Comparison of ENCODE assay signal across 15 cellular contexts in the genomic region with DNA sequence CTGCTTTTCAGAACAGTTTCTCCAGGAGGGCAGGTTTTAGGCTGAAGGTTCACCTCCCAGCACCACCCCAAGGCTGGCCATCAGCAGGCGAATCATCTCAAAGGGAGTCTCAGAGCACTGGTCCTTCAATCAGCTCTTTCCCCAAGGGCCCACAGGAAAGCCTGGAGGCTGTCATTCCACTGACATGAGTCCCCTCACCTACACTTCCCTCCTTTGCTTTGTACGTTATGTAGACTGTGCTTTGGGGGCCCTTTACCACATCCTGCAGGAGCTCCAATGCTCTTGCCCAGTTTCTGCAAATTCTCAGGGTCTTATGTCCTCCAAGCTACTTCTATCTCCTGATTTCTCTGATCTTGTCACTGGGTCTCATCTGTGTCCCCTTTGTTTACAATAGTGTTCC. TPM values are rescaled to one million over a fixed set of nuclear protein-coding genes. Genes with fewer than 3 reads are reported as not detected.
DNase-seq lines count a peak whose midpoint lies in the region; ATAC-seq and TF ChIP-seq lines count a peak whose summit lies in the region.
"Had no signal": no experiment of that assay in that cellular context is flagged by ENCODE, and none has a peak within 500 bp of the region (broad histone marks: within the 10 kb centered on the region; RNA-seq: fewer than 3 reads in every experiment).

No MANE protein-coding gene starts in this region.

- intact Hi-C loops in activated B cell treated with CpG ODN at 0.5 μM for 24 hours (cut with micrococcal nuclease), result loop anchor here (2.0 to 5.0 kb wide), 3 partner anchors 15 to 148 kb away; no protein-coding TSS in a partner anchor

- no peak for TF ChIP-seq CTCF in activated B cell treated with CpG ODN at 0.5 μM for 24 hours (IDR thresholded peaks at IDR 0.05)

- H3K27me3 Mint-ChIP-seq in activated B cell treated with CpG ODN at 0.5 μM for 24 hours, result no peaks in the 10 kb centered on the region
- H3K27me3 Mint-ChIP-seq in stimulated activated memory B cell treated with anti-CD40 and anti-IgM and Interleukin-4, amounts not matched to agents 10 μg/mL and 1 μg/mL and 100 μg/mL, for 72 hours, result no peaks in the 10 kb centered on the region
- peaks cover 9% of the 10 kb centered on the region for H3K27me3 Mint-ChIP-seq in stimulated activated naive CD8-positive, alpha-beta T cell treated with anti-CD3 and anti-CD28 coated beads, Interleukin-15, amount 100 ng/mL, for 72 hours
- H3K27me3 Mint-ChIP-seq in activated CD4-positive, alpha-beta T cell treated with anti-CD3 and anti-CD28 coated beads, Interleukin-2, amount 10 ng/mL, durations not matched to agents 7 days and 5 days, result peaks cover 5% of the 10 kb centered on the region

- CTCF ChIA-PET in activated B cell treated with CpG ODN at 0.5 μM for 24 hours (lab: Charles Lee), result interaction anchor here (0.6 to 10.3 kb wide), 9 partner anchors 12 to 187 kb away, joined by 3 to 228 read pairs (median 7); no protein-coding TSS in a partner anchor
- CTCF ChIA-PET in activated CD4-positive, alpha-beta T cell treated with anti-CD3 and anti-CD28 coated beads, Interleukin-2, amount 10 ng/mL, durations not matched to agents 7 days and 5 days (lab: Charles Lee), result no interaction called here

- no peaks in the 10 kb centered on the region for H3K27me3 ChIP-seq in BLaER1 treated with 17β-estradiol and CSF1 and Interleukin-3, amounts not matched to agents 10 nM and 100 nM
- H3K27me3 ChIP-seq: SJCRH30 had no signal

- POLR2A ChIA-PET in activated B cell treated with CpG ODN at 0.5 μM for 24 hours (lab: Charles Lee), result interaction anchor here (1.4 to 3.8 kb wide), 4 partner anchors 15 to 39 kb away, joined by 4 to 30 read pairs (median 8); a partner anchor contains a TSS
- POLR2A ChIA-PET in activated CD4-positive, alpha-beta T cell treated with anti-CD3 and anti-CD28 coated beads, Interleukin-2, amount 10 ng/mL, durations not matched to agents 7 days and 5 days (lab: Charles Lee), result no interaction called here

- peak; percentile 11 for DNase-seq in HT-29 (ENCODE audit: low spot score)
- no peak for DNase-seq in activated B cell treated with CpG ODN at 0.5 μM for 24 hours
- DNase-seq in stimulated activated naive CD8-positive, alpha-beta T cell treated with anti-CD3 and anti-CD28 coated beads, Interleukin-15, amount 100 ng/mL, for 72 hours, result no peak
- no peak for DNase-seq in activated CD4-positive, alpha-beta T cell treated with anti-CD3 and anti-CD28 coated beads, Interleukin-2, amount 10 ng/mL, durations not matched to agents 7 days and 5 days
- DNase-seq: C1 segment of cervical spinal cord, GDM1, H7, NCI-H1694 treated with DMSO at 0.1 percent for 48 hours, NCI-H510A, NCI-H82, SJCRH30 had no signal

- H3K4me3 ChIP-seq in BLaER1 treated with 17β-estradiol and CSF1 and Interleukin-3, amounts not matched to agents 10 nM and 100 nM, result no peak overlapping the region
- H3K4me3 ChIP-seq: A549, SJCRH30 had no signal

- no peak overlapping the region for H3K9ac ChIP-seq in BLaER1 treated with 17β-estradiol and CSF1 and Interleukin-3, amounts not matched to agents 10 nM and 100 nM

- no peaks in the 10 kb centered on the region for H3K9me3 Mint-ChIP-seq in activated B cell treated with CpG ODN at 0.5 μM for 24 hours
- no peaks in the 10 kb centered on the region for H3K9me3 Mint-ChIP-seq in stimulated activated memory B cell treated with anti-CD40 and anti-IgM and Interleukin-4, amounts not matched to agents 10 μg/mL and 1 μg/mL and 100 μg/mL, for 72 hours
- H3K9me3 Mint-ChIP-seq in stimulated activated naive CD8-positive, alpha-beta T cell treated with anti-CD3 and anti-CD28 coated beads, Interleukin-15, amount 100 ng/mL, for 72 hours, result no peaks in the 10 kb centered on the region
- H3K9me3 Mint-ChIP-seq in activated CD4-positive, alpha-beta T cell treated with anti-CD3 and anti-CD28 coated beads, Interleukin-2, amount 10 ng/mL, durations not matched to agents 7 days and 5 days, result no peaks in the 10 kb centered on the region

- ATAC-seq in activated B cell treated with CpG ODN at 0.5 μM for 24 hours (ENCODE audit: low read depth) (no peak), GM19397 (IDR thresholded peaks at IDR 0.05; ENCODE audit: unreplicated experiment) (no peak)
- no peak for ATAC-seq in stimulated activated memory B cell treated with anti-CD40 and anti-IgM and Interleukin-4, amounts not matched to agents 10 μg/mL and 1 μg/mL and 100 μg/mL, for 72 hours
- no peak for ATAC-seq in stimulated activated naive CD8-positive, alpha-beta T cell treated with anti-CD3 and anti-CD28 coated beads, Interleukin-15, amount 100 ng/mL, for 72 hours
- ATAC-seq: A549 had no signal

- peak overlapping the region; percentile 80 for H3K27ac Mint-ChIP-seq in activated B cell treated with CpG ODN at 0.5 μM for 24 hours
- H3K27ac Mint-ChIP-seq in stimulated activated memory B cell treated with anti-CD40 and anti-IgM and Interleukin-4, amounts not matched to agents 10 μg/mL and 1 μg/mL and 100 μg/mL, for 72 hours, result peak overlapping the region; percentile 82
- no peak overlapping the region for H3K27ac Mint-ChIP-seq in stimulated activated naive CD8-positive, alpha-beta T cell treated with anti-CD3 and anti-CD28 coated beads, Interleukin-15, amount 100 ng/mL, for 72 hours
- no peak overlapping the region for H3K27ac Mint-ChIP-seq in activated CD4-positive, alpha-beta T cell treated with anti-CD3 and anti-CD28 coated beads, Interleukin-2, amount 10 ng/mL, durations not matched to agents 7 days and 5 days

- H3K4me1 ChIP-seq in BLaER1 treated with 17β-estradiol and CSF1 and Interleukin-3, amounts not matched to agents 10 nM and 100 nM, result peaks cover 23 to 39% (median 28%) of the 10 kb centered on the region in 10 experiments
- H3K4me1 ChIP-seq: A549, SJCRH30 had no signal

- H3K4me3 Mint-ChIP-seq in activated B cell treated with CpG ODN at 0.5 μM for 24 hours, result no peak overlapping the region
- H3K4me3 Mint-ChIP-seq in stimulated activated memory B cell treated with anti-CD40 and anti-IgM and Interleukin-4, amounts not matched to agents 10 μg/mL and 1 μg/mL and 100 μg/mL, for 72 hours, result no peak overlapping the region
- H3K4me3 Mint-ChIP-seq in stimulated activated naive CD8-positive, alpha-beta T cell treated with anti-CD3 and anti-CD28 coated beads, Interleukin-15, amount 100 ng/mL, for 72 hours, result no peak overlapping the region
- no peak overlapping the region for H3K4me3 Mint-ChIP-seq in activated CD4-positive, alpha-beta T cell treated with anti-CD3 and anti-CD28 coated beads, Interleukin-2, amount 10 ng/mL, durations not matched to agents 7 days and 5 days

- peak overlapping the region in 7 of 11 experiments; percentile 2 to 50 (median 20); a peak in 12 of 22 replicates for H3K4me2 ChIP-seq in BLaER1 treated with 17β-estradiol and CSF1 and Interleukin-3, amounts not matched to agents 10 nM and 100 nM
- H3K4me2 ChIP-seq: A549 had no signal

- no peaks in the 10 kb centered on the region for H3K9me3 ChIP-seq in BLaER1 treated with 17β-estradiol and CSF1 and Interleukin-3, amounts not matched to agents 10 nM and 100 nM (replicated peaks in 1 of 11)
- H3K9me3 ChIP-seq: A549, SJCRH30 had no signal

- peaks cover 0 to 72% (median 0%) of the 10 kb centered on the region in 11 experiments; a peak in 11 of 22 replicates for H3K36me3 ChIP-seq in BLaER1 treated with 17β-estradiol and CSF1 and Interleukin-3, amounts not matched to agents 10 nM and 100 nM
- H3K36me3 ChIP-seq: SJCRH30 had no signal

- H3K4me1 Mint-ChIP-seq in activated B cell treated with CpG ODN at 0.5 μM for 24 hours, result peaks cover 98% of the 10 kb centered on the region
- peaks cover 100% of the 10 kb centered on the region for H3K4me1 Mint-ChIP-seq in stimulated activated memory B cell treated with anti-CD40 and anti-IgM and Interleukin-4, amounts not matched to agents 10 μg/mL and 1 μg/mL and 100 μg/mL, for 72 hours
- no peaks in the 10 kb centered on the region for H3K4me1 Mint-ChIP-seq in stimulated activated naive CD8-positive, alpha-beta T cell treated with anti-CD3 and anti-CD28 coated beads, Interleukin-15, amount 100 ng/mL, for 72 hours
- H3K4me1 Mint-ChIP-seq in activated CD4-positive, alpha-beta T cell treated with anti-CD3 and anti-CD28 coated beads, Interleukin-2, amount 10 ng/mL, durations not matched to agents 7 days and 5 days, result no peaks in the 10 kb centered on the region

- H4K20me1 ChIP-seq in BLaER1 treated with 17β-estradiol and CSF1 and Interleukin-3, amounts not matched to agents 10 nM and 100 nM, result peaks cover 4 to 100% (median 93%) of the 10 kb centered on the region in 11 experiments; a peak in 17 of 22 replicates

- no peak overlapping the region for H3K27ac ChIP-seq in BLaER1 treated with 17β-estradiol and CSF1 and Interleukin-3, amounts not matched to agents 10 nM and 100 nM
- H3K27ac ChIP-seq: A549, SJCRH30 had no signal

- H3K36me3 Mint-ChIP-seq in activated B cell treated with CpG ODN at 0.5 μM for 24 hours (ENCODE audit: low read depth), result peaks cover 79% of the 10 kb centered on the region
- peaks cover 79% of the 10 kb centered on the region for H3K36me3 Mint-ChIP-seq in stimulated activated memory B cell treated with anti-CD40 and anti-IgM and Interleukin-4, amounts not matched to agents 10 μg/mL and 1 μg/mL and 100 μg/mL, for 72 hours
- H3K36me3 Mint-ChIP-seq in activated CD4-positive, alpha-beta T cell treated with anti-CD3 and anti-CD28 coated beads, Interleukin-2, amount 10 ng/mL, durations not matched to agents 7 days and 5 days (ENCODE audit: low read depth), result no peaks in the 10 kb centered on the region

RNA-seq across cellular contexts. Expression of a gene that starts 15.4 kb away (rescaled TPM):
- 0.10 TPM in 1 of 2 replicates, not detected in the other for total RNA-seq in HT-29 (2014; rRNA removed; shearing (Covaris generic))
- 480 and 488 TPM in 2 replicates for total RNA-seq in activated B cell treated with CpG ODN at 0.5 μM for 24 hours
- under 1 TPM; 0.37 to 0.40 TPM for total RNA-seq in activated CD4-positive, alpha-beta T cell treated with anti-CD3 and anti-CD28 coated beads, Interleukin-2, amount 10 ng/mL, durations not matched to agents 7 days and 5 days
- total RNA-seq: H7, SJCRH30 had no signal

Comparison
In these comparisons a context has a peak if more than half of its experiments do, and no peak if none do; other contexts are left out.
1. H3K27ac Mint-ChIP-seq: peak in activated B cell treated with CpG ODN at 0.5 μM for 24 hours (single experiment) and stimulated activated memory B cell treated with anti-CD40 and anti-IgM and Interleukin-4, amounts not matched to agents 10 μg/mL and 1 μg/mL and 100 μg/mL, for 72 hours (single experiment); none in stimulated activated naive CD8-positive, alpha-beta T cell treated with anti-CD3 and anti-CD28 coated beads, Interleukin-15, amount 100 ng/mL, for 72 hours (0 of 2) and activated CD4-positive, alpha-beta T cell treated with anti-CD3 and anti-CD28 coated beads, Interleukin-2, amount 10 ng/mL, durations not matched to agents 7 days and 5 days (single experiment).
2. RNA of a gene that starts 15.4 kb away (total RNA-seq): 480 to 488 TPM in activated B cell treated with CpG ODN at 0.5 μM for 24 hours; 0.37 to 0.40 TPM in activated CD4-positive, alpha-beta T cell treated with anti-CD3 and anti-CD28 coated beads, Interleukin-2, amount 10 ng/mL, durations not matched to agents 7 days and 5 days and 0.10 TPM in HT-29; every median in the first group is over 100 times any median in the second.